1 cellular context compared by ENCODE assay signal in the genomic region with DNA sequence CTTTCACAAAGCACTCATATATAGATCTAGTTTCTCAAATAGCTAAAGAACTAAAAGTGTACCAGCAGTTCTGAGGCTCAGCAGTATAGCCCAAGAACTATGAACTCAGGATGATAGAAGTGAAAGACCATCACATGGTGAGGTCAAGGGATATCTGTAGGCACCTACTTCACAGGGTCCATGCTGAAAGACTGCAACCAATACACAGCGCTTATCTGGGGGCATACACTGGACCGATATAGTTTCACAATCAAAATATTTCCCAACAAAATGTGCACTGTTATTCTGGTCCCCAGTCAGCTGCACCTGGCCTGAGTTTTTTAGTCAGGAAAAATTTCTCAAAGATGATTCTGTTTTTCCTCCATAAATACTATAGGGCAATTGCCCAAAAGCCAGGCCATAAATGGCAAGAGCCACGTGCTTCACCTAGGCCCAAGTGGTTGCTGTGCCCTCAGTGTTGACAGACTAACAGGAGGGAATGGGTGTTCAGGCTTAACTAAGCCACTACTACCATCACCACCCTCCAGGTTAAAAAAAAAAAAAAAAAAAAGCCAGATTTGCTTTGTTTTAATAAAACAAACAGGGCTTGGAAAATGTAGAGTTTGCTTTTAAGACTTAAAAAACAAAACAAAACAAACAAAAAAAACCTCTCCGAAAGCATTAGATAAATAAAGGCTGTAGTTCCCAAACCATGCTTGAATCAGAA.
TF ChIP-seq lines count a peak whose summit lies in the region.

No MANE protein-coding gene starts in this region.

TF ChIP-seq in GM23338, 12 proteins besides CTCF, POLR2A, EP300 and RAD21 (continued from another document):
- TF ChIP-seq CREB1 (CRISPR knock-in tag; IDR thresholded peaks at IDR 0.05; ENCODE audit: low read depth) (no peak), EZH2phosphoT487 (IDR thresholded peaks at IDR 0.05; ENCODE audit: unreplicated experiment) (no peak), EZH2 (IDR thresholded peaks at IDR 0.05; ENCODE audit: low read depth, unreplicated experiment) (no peak), POLR2AphosphoS5 (IDR thresholded peaks at IDR 0.05; ENCODE audit: low read depth) (no peak)
